In genomic region chr5:56471707-56472106, GRCh38 we compare ENCODE assay signal across 28 cellular contexts.
"Had no signal": no experiment of that assay in that cellular context is flagged by ENCODE, and none has a peak within 500 bp of the region (broad histone marks: within the 10 kb centered on the region; RNA-seq: fewer than 3 reads in every experiment).

No MANE protein-coding gene starts in this region.

- H3K4me1 Mint-ChIP-seq: stimulated activated naive CD8-positive, alpha-beta T cell treated with anti-CD3 and anti-CD28 coated beads, Interleukin-15, amount 100 ng/mL, for 72 hours had no signal

- H3K27me3 ChIP-seq: pancreas, sigmoid colon, spleen, tibial nerve, upper lobe of left lung, vagina had no signal

- H3K36me3 Mint-ChIP-seq: natural killer cell treated with Interleukin-12 subunit alpha and Interleukin-12 subunit beta and Interleukin-15 and Interleukin-18, amount 100 ng/mL, for 72 hours; stimulated activated memory B cell treated with anti-CD40 and anti-IgM and Interleukin-4, amounts not matched to agents 10 μg/mL and 1 μg/mL and 100 μg/mL, for 72 hours had no signal

- H3K27me3 Mint-ChIP-seq: stimulated activated memory B cell treated with anti-CD40 and anti-IgM and Interleukin-4, amounts not matched to agents 10 μg/mL and 1 μg/mL and 100 μg/mL, for 72 hours; stimulated activated naive CD8-positive, alpha-beta T cell treated with anti-CD3 and anti-CD28 coated beads, Interleukin-15, amount 100 ng/mL, for 72 hours had no signal

- H3K9me3 ChIP-seq: left ventricle myocardium inferior, mucosa of descending colon, pancreas, prostate gland, sigmoid colon, spleen, tibial nerve, upper lobe of left lung, vagina had no signal

- DNase-seq: hippocampal formation; kidney; left ventricle myocardium inferior; midbrain; mucosa of descending colon; naive thymus-derived CD4-positive, alpha-beta T cell; nucleus accumbens; pancreas; posterior cingulate gyrus; retina; right cardiac atrium; sigmoid colon; small intestine; spleen; stimulated activated CD4-positive, alpha-beta T cell treated with anti-CD3 and anti-CD28 coated beads, Interleukin-4, amount 100 ng/mL, for 4 hours; stimulated activated CD8-positive, alpha-beta memory T cell treated with anti-CD3 and anti-CD28 coated beads, Interleukin-4, amount 100 ng/mL, for 48 hours; stimulated activated naive CD4-positive, alpha-beta T cell treated with Interleukin-2 at 50 U/mL for 16 hours; stimulated activated naive CD8-positive, alpha-beta T cell treated with anti-CD3 and anti-CD28 coated beads, Interleukin-15, amount 100 ng/mL, for 72 hours; substantia nigra; upper lobe of left lung had no signal

- H3K4me3 ChIP-seq: left ventricle myocardium inferior, lung, mucosa of descending colon, pancreas, prostate gland, sigmoid colon, spleen, tibial nerve, upper lobe of left lung, vagina had no signal

- H3K4me1 ChIP-seq: prostate gland, sigmoid colon, upper lobe of left lung had no signal

- H3K9me3 Mint-ChIP-seq: naive thymus-derived CD4-positive, alpha-beta T cell; natural killer cell treated with Interleukin-12 subunit alpha and Interleukin-12 subunit beta and Interleukin-15 and Interleukin-18, amount 100 ng/mL, for 72 hours; neural crest cell; stimulated activated memory B cell treated with anti-CD40 and anti-IgM and Interleukin-4, amounts not matched to agents 10 μg/mL and 1 μg/mL and 100 μg/mL, for 72 hours; stimulated activated naive CD8-positive, alpha-beta T cell treated with anti-CD3 and anti-CD28 coated beads, Interleukin-15, amount 100 ng/mL, for 72 hours had no signal

- H3K36me3 ChIP-seq: left ventricle myocardium inferior, pancreas, prostate gland, sigmoid colon, spleen, tibial nerve, upper lobe of left lung, vagina had no signal

- H3K27ac ChIP-seq: left ventricle myocardium inferior, pancreas, prostate gland, sigmoid colon, spleen, tibial nerve, upper lobe of left lung, vagina had no signal

- ATAC-seq: mucosa of descending colon; naive thymus-derived CD4-positive, alpha-beta T cell; natural killer cell treated with Interleukin-12 subunit alpha and Interleukin-12 subunit beta and Interleukin-15 and Interleukin-18, amount 100 ng/mL, for 72 hours; pancreas; right cardiac atrium; stimulated activated memory B cell treated with anti-CD40 and anti-IgM and Interleukin-4, amounts not matched to agents 10 μg/mL and 1 μg/mL and 100 μg/mL, for 72 hours; stimulated activated naive CD8-positive, alpha-beta T cell treated with anti-CD3 and anti-CD28 coated beads, Interleukin-15, amount 100 ng/mL, for 72 hours had no signal

- H3K27ac Mint-ChIP-seq: naive thymus-derived CD4-positive, alpha-beta T cell; natural killer cell treated with Interleukin-12 subunit alpha and Interleukin-12 subunit beta and Interleukin-15 and Interleukin-18, amount 100 ng/mL, for 72 hours; stimulated activated memory B cell treated with anti-CD40 and anti-IgM and Interleukin-4, amounts not matched to agents 10 μg/mL and 1 μg/mL and 100 μg/mL, for 72 hours; stimulated activated naive CD8-positive, alpha-beta T cell treated with anti-CD3 and anti-CD28 coated beads, Interleukin-15, amount 100 ng/mL, for 72 hours had no signal

- H3K4me3 Mint-ChIP-seq: naive thymus-derived CD4-positive, alpha-beta T cell; natural killer cell treated with Interleukin-12 subunit alpha and Interleukin-12 subunit beta and Interleukin-15 and Interleukin-18, amount 100 ng/mL, for 72 hours; neural crest cell; stimulated activated memory B cell treated with anti-CD40 and anti-IgM and Interleukin-4, amounts not matched to agents 10 μg/mL and 1 μg/mL and 100 μg/mL, for 72 hours; stimulated activated naive CD8-positive, alpha-beta T cell treated with anti-CD3 and anti-CD28 coated beads, Interleukin-15, amount 100 ng/mL, for 72 hours had no signal

- FAIRE-seq: islet of Langerhans, kidney, pancreas, small intestine had no signal
